In genomic region chr15:83207622-83208356, GRCh38 we compare ENCODE assay signal across 8 cellular contexts. TPM values are rescaled to one million over a fixed set of nuclear protein-coding genes. Genes with fewer than 3 reads are reported as not detected.
DNase-seq lines count a peak whose midpoint lies in the region; ATAC-seq and TF ChIP-seq lines count a peak whose summit lies in the region.

TSS of gene HDGFL3 (minus strand) at chr15:83207823. CDS start at chr15:83207414, 409 bp downstream.

- DNase-seq in C1 segment of cervical spinal cord (lab: John Stamatoyannopoulos, UW) (peak in 12 of 14 donors; percentile 28 to 79 (median 52)), M059J (ENCODE audit: low read depth) (peak; percentile 61), WERI-Rb-1 (peak; percentile 77), dermis microvascular lymphatic vessel endothelial cell (ENCODE audit: low read depth in 2 of 2) (peak; percentile 3 to 66), left kidney (ENCODE audit: low read depth, low spot score) (peak; percentile 93), DMS153 (lab: John Stamatoyannopoulos, UW) (no peak)
- DNase-seq in stimulated activated CD4-positive, alpha-beta T cell treated with anti-CD3 and anti-CD28 coated beads, Interleukin-4, amount 100 ng/mL, for 1 hour: peak; percentile 19

- H3K36me3 ChIP-seq in WERI-Rb-1: peaks cover 32% of the 10 kb centered on the region

- TF ChIP-seq CTCF in WERI-Rb-1 (IDR thresholded peaks at IDR 0.05; ENCODE audit: low read depth, low read length): peak; percentile 54

- no peaks in the 10 kb centered on the region for H3K27me3 ChIP-seq in WERI-Rb-1 (ENCODE audit: insufficient read depth, low read depth, severe bottlenecking)

- peak; percentile 50 for ATAC-seq in GM19395 (IDR thresholded peaks at IDR 0.05; ENCODE audit: unreplicated experiment)

- H3K9me3 ChIP-seq in WERI-Rb-1 (ENCODE audit: severe bottlenecking): no peaks in the 10 kb centered on the region

- H3K4me3 ChIP-seq in WERI-Rb-1 (ENCODE audit: low read depth, low read length): peak within 1 kb of the TSS; percentile 89

- peak within 1 kb of the TSS; percentile 98 for H3K27ac ChIP-seq in WERI-Rb-1

RNA-seq across cellular contexts. Expression of gene HDGFL3, which starts in this region (rescaled TPM):
- total RNA-seq in M059J (2014; rRNA removed; shearing (Covaris generic)): 33.1 and 37.8 TPM in 2 replicates
- 25.5 and 26.4 TPM in 2 replicates for total RNA-seq in dermis microvascular lymphatic vessel endothelial cell
